Comparison of ENCODE assay signal across 17 cellular contexts in genomic region chr6:42314571-42314950, GRCh38.
DNase-seq lines count a peak whose midpoint lies in the region; TF ChIP-seq lines count a peak whose summit lies in the region.
"Had no signal": no experiment of that assay in that cellular context is flagged by ENCODE, and none has a peak within 500 bp of the region (broad histone marks: within the 10 kb centered on the region; RNA-seq: fewer than 3 reads in every experiment).

No MANE protein-coding gene starts in this region.

- H2BK15ac ChIP-seq in mesendoderm (replicated peaks; ENCODE audit: low read depth), result no peak overlapping the region

- no peak overlapping the region for H3K4me3 ChIP-seq in AG04450 (ENCODE audit: low read depth, low read length)
- no peak overlapping the region for H3K4me3 ChIP-seq in mesendoderm (ENCODE audit: low read length)
- H3K4me3 ChIP-seq: psoas muscle, tibial artery had no signal

- H3K9ac ChIP-seq in mesendoderm (ENCODE audit: low read length), result no peak overlapping the region

- no peaks in the 10 kb centered on the region for H3K27me3 ChIP-seq in AG04450 (ENCODE audit: control insufficient read depth, insufficient read depth, low read length)
- H3K27me3 ChIP-seq in mesendoderm (ENCODE audit: insufficient read depth, low read length, poor library complexity), result no peaks in the 10 kb centered on the region
- H3K27me3 ChIP-seq: tibial artery had no signal

- peak overlapping the region; percentile 92 for H2AK5ac ChIP-seq in mesendoderm (ENCODE audit: low read length)

- WGBS in mesendoderm (ENCODE audit: extremely low coverage, insufficient coverage, low lambda C conversion rate), result no CpG with 5 or more reads among the region's 4 CpGs

- no peak overlapping the region for H3K18ac ChIP-seq in mesendoderm (ENCODE audit: low read length)

- TF ChIP-seq CTCF in AG04450 (IDR thresholded peaks at IDR 0.05; ENCODE audit: low read depth, low read length), result no peak

- H2BK120ac ChIP-seq in mesendoderm (ENCODE audit: low read depth, low read length), result no peak overlapping the region

- CTCF ChIA-PET in AG04450 (lab: Charles Lee), result interaction anchor here (0.5 to 1.1 kb wide), 3 partner anchors 24 to 314 kb away, joined by 3 to 8 read pairs (median 4); no protein-coding TSS in a partner anchor

- H3K36me3 ChIP-seq in mesendoderm (ENCODE audit: control insufficient read depth, insufficient read depth, low read length), result no peaks in the 10 kb centered on the region
- H3K36me3 ChIP-seq: tibial artery had no signal

- no peaks in the 10 kb centered on the region for H3K9me3 ChIP-seq in AG04450 (ENCODE audit: control insufficient read depth, insufficient read depth, low read length)
- H3K9me3 ChIP-seq: psoas muscle, tibial artery had no signal

- no peak overlapping the region for H3K23ac ChIP-seq in mesendoderm (ENCODE audit: low read length)

- H2BK5ac ChIP-seq in mesendoderm (ENCODE audit: low read length), result peak overlapping the region; percentile 59

- DNase-seq in AG04450 (ENCODE audit: low read depth, low spot score) (no peak), ELF-1 (ENCODE audit: low read depth, low spot score) (peak; percentile 25), SW480 (ENCODE audit: low spot score) (peak; percentile 70), mesendoderm (peak; percentile 48), islet precursor cell (no peak), amniotic stem cell (lab: John Stamatoyannopoulos, UW) (no peak), NCI-H69 (lab: John Stamatoyannopoulos, UW) (no peak), AG20443 (ENCODE audit: low spot score) (no peak)
- DNase-seq: activated CD4-positive, alpha-beta T cell treated with anti-CD3 and anti-CD28 coated beads, Interleukin-2, amount 50 U/mL, for 48 hours; activated naive CD4-positive, alpha-beta T cell treated with Interleukin-2 at 50 U/mL for 16 hours; GDM1; KG1; kidney glomerular epithelial cell; NCI-H1436; NCI-H510A treated with DMSO at 0.1 percent for 48 hours; psoas muscle; tibial artery had no signal

- no peak overlapping the region for H3K4ac ChIP-seq in mesendoderm (ENCODE audit: low read depth, low read length)

- no peaks in the 10 kb centered on the region for H3K79me2 ChIP-seq in mesendoderm (ENCODE audit: control insufficient read depth, insufficient read depth, low read length)

- peak overlapping the region; percentile 99 for H3K27ac ChIP-seq in AG04450 (ENCODE audit: low read depth, low read length)
- H3K27ac ChIP-seq in mesendoderm (ENCODE audit: low read depth, low read length), result no peak overlapping the region
- H3K27ac ChIP-seq: psoas muscle, tibial artery had no signal

- peaks cover 15% of the 10 kb centered on the region for H3K4me1 ChIP-seq in mesendoderm (ENCODE audit: control insufficient read depth, low read depth, low read length)
- H3K4me1 ChIP-seq: psoas muscle had no signal

- H3K79me1 ChIP-seq in mesendoderm (ENCODE audit: low read length), result no peaks in the 10 kb centered on the region

- H3K4me2 ChIP-seq in mesendoderm (ENCODE audit: low read length), result no peak overlapping the region

- POLR2A ChIA-PET in AG04450 (lab: Yijun Ruan, JAX), result interaction anchor here (0.5 to 1.9 kb wide), 3 partner anchors 9 to 24 kb away, joined by 3 to 5 read pairs (median 3); no protein-coding TSS in a partner anchor

- H3K56ac ChIP-seq in mesendoderm (ENCODE audit: low read length), result peak overlapping the region; percentile 74

- H4K5ac ChIP-seq in mesendoderm (ENCODE audit: low read length), result no peak overlapping the region

- no peak overlapping the region for H4K8ac ChIP-seq in mesendoderm (ENCODE audit: low read depth, low read length)

Comparison
In these comparisons a context has a peak if more than half of its experiments do, and no peak if none do; other contexts are left out.
1. DNase-seq: peak in ELF-1 (single experiment), SW480 (single experiment) and mesendoderm (single experiment); none in AG04450 (single experiment), islet precursor cell (single experiment), amniotic stem cell (single experiment), NCI-H69 (single experiment) and AG20443 (single experiment).